8 cellular contexts compared by ENCODE assay signal in genomic region chr12:71662861-71663560, GRCh38. TPM values are rescaled to one million over a fixed set of nuclear protein-coding genes. Genes with fewer than 3 reads are reported as not detected.
A peak's percentile ranks its signal among the peaks of the same experiment; 100 is the strongest.
DNase-seq lines count a peak whose midpoint lies in the region; ATAC-seq and TF ChIP-seq lines count a peak whose summit lies in the region.

No MANE protein-coding gene starts in this region.

- peaks cover 15% of the 10 kb centered on the region; the same call in 1 of the 2 replicates for H3K4me1 ChIP-seq in Panc1 (ENCODE audit: control insufficient read depth, insufficient read depth, low read length)

- BruUV-seq in Panc1 (replicated peaks; lab: Mats Ljungman, UMichigan), result TSS peak; percentile 89

- H3K36me3 Mint-ChIP-seq in neural crest cell (ENCODE audit: low read depth), result peaks cover 15% of the 10 kb centered on the region

- peak overlapping the region; percentile 99 for H3K27ac ChIP-seq in Panc1 (ENCODE audit: low read length)

- H3K4me3 Mint-ChIP-seq in neural crest cell, result peak overlapping the region; percentile 98
- H3K4me3 Mint-ChIP-seq in stimulated activated naive CD8-positive, alpha-beta T cell treated with anti-CD3 and anti-CD28 coated beads, Interleukin-15, amount 100 ng/mL, for 72 hours, result peak overlapping the region; percentile 99

- no peak for DNase-seq in AG09309 (ENCODE audit: low read depth)
- no peak for DNase-seq in Panc1 (ENCODE audit: low read depth, low spot score)
- peak; percentile 30 to 60 for DNase-seq in activated T-helper 1 cell treated with anti-CD3 and anti-CD28 coated beads, Interleukin-2, amount 50 U/mL, for 16 hours (ENCODE audit: low read depth in 1 of 2, low spot score in 1 of 2)
- DNase-seq in fibroblast of pulmonary artery (ENCODE audit: low read depth), result peak; percentile 59
- peak; percentile 46 for DNase-seq in neural crest cell (ENCODE audit: low read depth, low spot score)
- peak; percentile 75 to 82 for DNase-seq in stimulated activated naive CD8-positive, alpha-beta T cell treated with anti-CD3 and anti-CD28 coated beads, Interleukin-15, amount 100 ng/mL, for 72 hours

- no peaks in the 10 kb centered on the region for H3K27me3 Mint-ChIP-seq in neural crest cell (ENCODE audit: low read depth)
- no peaks in the 10 kb centered on the region for H3K27me3 Mint-ChIP-seq in stimulated activated naive CD8-positive, alpha-beta T cell treated with anti-CD3 and anti-CD28 coated beads, Interleukin-15, amount 100 ng/mL, for 72 hours

- peak overlapping the region; percentile 99 for H3K27ac Mint-ChIP-seq in neural crest cell (ENCODE audit: unreplicated experiment)
- peak overlapping the region; percentile 100 for H3K27ac Mint-ChIP-seq in stimulated activated naive CD8-positive, alpha-beta T cell treated with anti-CD3 and anti-CD28 coated beads, Interleukin-15, amount 100 ng/mL, for 72 hours

- in situ Hi-C loops in GM18951 (cut with MboI; ENCODE audit: low sequenced_read_pairs, unreplicated experiment) (no loop called here), Panc1 (cut with HindIII; ENCODE audit: low pct_unique_long_range_greater_than_20kb, low sequenced_read_pairs) (no loop called here)

- POLR2A ChIA-PET in Panc1 (lab: Charles Lee), result interaction anchor here (0.6 to 2.6 kb wide), 2 partner anchors 23 to 266 kb away, joined by 3 to 16 read pairs; partner anchors contain the start of gene TMEM19

- peak; percentile 21 for ATAC-seq in HG03175 (IDR thresholded peaks at IDR 0.05; ENCODE audit: unreplicated experiment)
- ATAC-seq in Panc1, result peak; percentile 33
- peak; percentile 76 for ATAC-seq in stimulated activated naive CD8-positive, alpha-beta T cell treated with anti-CD3 and anti-CD28 coated beads, Interleukin-15, amount 100 ng/mL, for 72 hours

- TF ChIP-seq POLR2A in GM18951 (IDR thresholded peaks at IDR 0.05; ENCODE audit: extremely low read depth, insufficient read depth, insufficient read length), result peak; percentile 30

- no peaks in the 10 kb centered on the region for H3K27me3 ChIP-seq in Panc1 (ENCODE audit: control insufficient read depth, insufficient read depth, low read length)

- no peak for TF ChIP-seq CTCF in AG09309 (IDR thresholded peaks at IDR 0.05; ENCODE audit: control insufficient read depth, insufficient read depth, low read depth, low read length, missing control alignments)
- no peak for TF ChIP-seq CTCF in Panc1 (IDR thresholded peaks at IDR 0.05)
- TF ChIP-seq CTCF in fibroblast of pulmonary artery (IDR thresholded peaks at IDR 0.05; ENCODE audit: low read length, missing control alignments), result no peak
- no peak for TF ChIP-seq CTCF in neural crest cell (conservative IDR thresholded peaks at IDR 0.05)

- H3K36me3 ChIP-seq in Panc1 (ENCODE audit: control insufficient read depth, insufficient read depth, low read length), result peaks cover 22% of the 10 kb centered on the region

- CTCF ChIA-PET in Panc1 (lab: Charles Lee), result interaction anchor here (2.4 kb wide), 1 partner anchor 84 kb away, joined by 12 read pairs; no protein-coding TSS in a partner anchor

- peaks cover 31% of the 10 kb centered on the region for H3K4me1 Mint-ChIP-seq in neural crest cell
- peaks cover 38% of the 10 kb centered on the region for H3K4me1 Mint-ChIP-seq in stimulated activated naive CD8-positive, alpha-beta T cell treated with anti-CD3 and anti-CD28 coated beads, Interleukin-15, amount 100 ng/mL, for 72 hours

- H3K9me3 Mint-ChIP-seq in neural crest cell, result no peaks in the 10 kb centered on the region
- H3K9me3 Mint-ChIP-seq in stimulated activated naive CD8-positive, alpha-beta T cell treated with anti-CD3 and anti-CD28 coated beads, Interleukin-15, amount 100 ng/mL, for 72 hours, result peaks cover 7 to 9% of the 10 kb centered on the region in 2 donors

- H3K4me3 ChIP-seq in AG09309 (ENCODE audit: control insufficient read depth, low read depth, low read length) (peak overlapping the region; percentile 98), Panc1 (ENCODE audit: low read depth in 2 of 2, low read length in 2 of 2) (peak overlapping the region; percentile 97 to 98), fibroblast of pulmonary artery (replicated peaks; ENCODE audit: low read depth, low read length) (peak overlapping the region; percentile 93)

- intact Hi-C loops in Panc1 (cut with micrococcal nuclease; ENCODE audit: unreplicated experiment), result no loop called here

- no peaks in the 10 kb centered on the region for H3K9me3 ChIP-seq in Panc1 (ENCODE audit: control insufficient read depth, insufficient read depth, low read depth, low read length)

RNA-seq across cellular contexts. Expression of gene ZFC3H1, which starts 0.6 kb away (rescaled TPM):
- total RNA-seq in Panc1 (2021; ENCODE audit: unreplicated experiment), result 38.2 TPM
- polyA plus RNA-seq in Panc1 (2012; ENCODE audit: insufficient read length), result 15.0 TPM
- 40.5 and 42.3 TPM in 2 replicates for total RNA-seq in neural crest cell

RNA-seq across cellular contexts. Expression of gene THAP2, which starts 1.1 kb away (rescaled TPM):
- total RNA-seq in Panc1 (2021; ENCODE audit: unreplicated experiment) (3.7 TPM), neural crest cell (9.1 and 10.4 TPM in 2 replicates)
- 2.4 TPM for polyA plus RNA-seq in Panc1 (2012; ENCODE audit: insufficient read length)

RNA-seq across cellular contexts. Expression of gene TMEM19, which starts 22.9 kb away (rescaled TPM):
- total RNA-seq in Panc1 (2021; ENCODE audit: unreplicated experiment), result 72.8 TPM
- polyA plus RNA-seq in Panc1 (2012; ENCODE audit: insufficient read length), result 39.6 TPM
- 21.4 and 27.0 TPM in 2 replicates for total RNA-seq in neural crest cell

Comparison
In these comparisons a context has a peak if more than half of its experiments do, and no peak if none do; other contexts are left out.
1. DNase-seq: peak in activated T-helper 1 cell treated with anti-CD3 and anti-CD28 coated beads, Interleukin-2, amount 50 U/mL, for 16 hours (2 of 2), fibroblast of pulmonary artery (single experiment), neural crest cell (single experiment) and stimulated activated naive CD8-positive, alpha-beta T cell treated with anti-CD3 and anti-CD28 coated beads, Interleukin-15, amount 100 ng/mL, for 72 hours (2 of 2); none in AG09309 (single experiment) and Panc1 (single experiment).
2. ATAC-seq: peak in every context shown above with its lines; median percentile 76 in stimulated activated naive CD8-positive, alpha-beta T cell treated with anti-CD3 and anti-CD28 coated beads, Interleukin-15, amount 100 ng/mL, for 72 hours; 33 in Panc1; 21 in HG03175.
3. Peak in every context shown above with its lines, with median percentiles within 50 percentile points of each other: H3K4me3 ChIP-seq.